ENCODE assay signal across 11 cellular contexts in the genomic region with DNA sequence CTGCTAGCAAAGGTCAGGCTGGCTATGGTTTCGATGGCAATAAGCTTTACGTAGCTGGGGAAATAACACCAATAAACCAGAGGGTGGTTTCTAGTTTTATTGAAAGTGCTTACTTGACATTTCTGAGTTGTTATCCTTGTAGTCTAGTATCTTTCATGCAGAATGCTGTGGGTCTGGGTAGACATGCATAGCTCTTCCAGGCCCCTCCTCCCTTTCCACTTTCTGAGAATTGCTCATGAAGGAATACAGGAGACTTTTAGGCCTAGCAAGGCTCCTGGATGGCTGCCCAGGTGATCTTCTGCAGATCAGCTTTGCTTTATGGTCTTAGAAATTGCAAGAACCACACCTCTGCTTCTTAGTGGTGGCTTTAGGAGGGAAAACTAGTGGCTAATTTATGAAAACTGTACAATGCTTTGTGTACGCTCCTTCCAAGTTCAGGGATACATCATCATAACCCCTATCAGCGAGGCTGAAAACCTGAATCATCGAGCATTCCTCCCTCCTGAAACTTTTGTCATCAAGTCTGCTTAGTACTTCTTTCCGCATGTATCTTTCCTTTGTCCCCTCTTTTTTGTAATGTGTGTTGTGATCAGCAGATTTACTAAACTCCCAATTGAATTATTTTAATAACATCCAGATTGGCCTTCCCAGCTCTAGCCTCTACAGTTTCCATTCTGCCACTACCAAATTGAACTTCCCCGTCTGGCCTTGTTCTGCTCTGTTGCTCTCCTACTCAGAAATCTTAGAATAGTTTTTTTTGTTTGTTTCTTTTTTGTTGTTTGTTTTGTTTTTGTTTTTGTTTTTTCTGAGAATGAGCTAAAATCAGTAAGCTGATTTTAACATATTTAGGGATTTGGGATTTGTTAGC.
DNase-seq lines count a peak whose midpoint lies in the region; ATAC-seq and TF ChIP-seq lines count a peak whose summit lies in the region.
"Had no signal": no experiment of that assay in that cellular context is flagged by ENCODE, and none has a peak within 500 bp of the region (broad histone marks: within the 10 kb centered on the region; RNA-seq: fewer than 3 reads in every experiment).

No MANE protein-coding gene starts in this region.

- H3K36me3 Mint-ChIP-seq in activated CD4-positive, alpha-beta T cell treated with anti-CD3 and anti-CD28 coated beads for 36 hours (ENCODE audit: low read depth) = peaks cover under 1% of the 10 kb centered on the region
- peaks cover 4% of the 10 kb centered on the region for H3K36me3 Mint-ChIP-seq in activated CD8-positive, alpha-beta T cell treated with anti-CD3 and anti-CD28 coated beads for 36 hours (ENCODE audit: low read depth)

- no peaks in the 10 kb centered on the region for H3K27me3 Mint-ChIP-seq in activated CD4-positive, alpha-beta T cell treated with anti-CD3 and anti-CD28 coated beads for 36 hours
- no peaks in the 10 kb centered on the region for H3K27me3 Mint-ChIP-seq in activated CD8-positive, alpha-beta T cell treated with anti-CD3 and anti-CD28 coated beads for 36 hours
- H3K27me3 Mint-ChIP-seq in stimulated activated naive CD8-positive, alpha-beta T cell treated with anti-CD3 and anti-CD28 coated beads, Interleukin-15, amount 100 ng/mL, for 72 hours = no peaks in the 10 kb centered on the region

- CTCF ChIA-PET in activated CD4-positive, alpha-beta T cell treated with anti-CD3 and anti-CD28 coated beads for 36 hours (lab: Charles Lee) = interaction anchor here (0.6 to 1.2 kb wide), 4 partner anchors 294 to 1675 kb away, joined by 3 read pairs; no protein-coding TSS in a partner anchor
- CTCF ChIA-PET in activated CD8-positive, alpha-beta T cell treated with anti-CD3 and anti-CD28 coated beads for 36 hours (lab: Charles Lee) = interaction anchor here (1.0 to 1.2 kb wide), 3 partner anchors 42 to 526 kb away, joined by 3 to 4 read pairs (median 4); no protein-coding TSS in a partner anchor

- WGBS in esophagus muscularis mucosa = 92% methylated on average over 7 of the region's 7 CpGs
- WGBS in adrenal gland, 4 donors = 89 to 92% (median 91%) methylated on average over 7 of the region's 7 CpGs

- H3K36me3 ChIP-seq in esophagus muscularis mucosa (no peaks in the 10 kb centered on the region), adrenal gland (replicated peaks in 1 of 2) (no peaks in the 10 kb centered on the region)

- no peak for TF ChIP-seq EP300 in esophagus muscularis mucosa (IDR thresholded peaks at IDR 0.05)

- no peak for DNase-seq in activated CD4-positive, alpha-beta T cell treated with anti-CD3 and anti-CD28 coated beads for 36 hours
- no peak for DNase-seq in activated CD4-positive, alpha-beta T cell treated with anti-CD3 and anti-CD28 coated beads, Interleukin-2, amount 50 U/mL, for 48 hours
- DNase-seq in activated CD8-positive, alpha-beta T cell treated with anti-CD3 and anti-CD28 coated beads for 36 hours = no peak
- DNase-seq in left kidney (ENCODE audit: low read depth, low spot score) (peak; percentile 61), esophagus muscularis mucosa (ENCODE audit: extremely low spot score) (no peak), adrenal gland (no peak)
- no peak for DNase-seq in stimulated activated naive CD8-positive, alpha-beta T cell treated with anti-CD3 and anti-CD28 coated beads, Interleukin-15, amount 100 ng/mL, for 72 hours
- DNase-seq: ACHN; hypothalamus; NK-92 treated with Interleukin-12 subunit alpha and Interleukin-12 subunit beta, amount 100 ng/mL, for 24 hours had no signal

- H3K27ac Mint-ChIP-seq in activated CD4-positive, alpha-beta T cell treated with anti-CD3 and anti-CD28 coated beads for 36 hours = peak overlapping the region; percentile 68
- peak overlapping the region; percentile 73 for H3K27ac Mint-ChIP-seq in activated CD8-positive, alpha-beta T cell treated with anti-CD3 and anti-CD28 coated beads for 36 hours
- peak overlapping the region in 1 of 2 donors; percentile 74 for H3K27ac Mint-ChIP-seq in stimulated activated naive CD8-positive, alpha-beta T cell treated with anti-CD3 and anti-CD28 coated beads, Interleukin-15, amount 100 ng/mL, for 72 hours

- no peaks in the 10 kb centered on the region for H3K27me3 ChIP-seq in esophagus muscularis mucosa
- no peaks in the 10 kb centered on the region for H3K27me3 ChIP-seq in adrenal gland

- POLR2A ChIA-PET in activated CD4-positive, alpha-beta T cell treated with anti-CD3 and anti-CD28 coated beads for 36 hours (lab: Charles Lee) = no interaction called here
- POLR2A ChIA-PET in activated CD8-positive, alpha-beta T cell treated with anti-CD3 and anti-CD28 coated beads for 36 hours (lab: Charles Lee) = no interaction called here

- peaks cover 45% of the 10 kb centered on the region for H3K4me1 Mint-ChIP-seq in activated CD4-positive, alpha-beta T cell treated with anti-CD3 and anti-CD28 coated beads for 36 hours
- H3K4me1 Mint-ChIP-seq in activated CD8-positive, alpha-beta T cell treated with anti-CD3 and anti-CD28 coated beads for 36 hours (ENCODE audit: low read depth) = peaks cover 38% of the 10 kb centered on the region
- H3K4me1 Mint-ChIP-seq in stimulated activated naive CD8-positive, alpha-beta T cell treated with anti-CD3 and anti-CD28 coated beads, Interleukin-15, amount 100 ng/mL, for 72 hours = peaks cover 48% of the 10 kb centered on the region

- no peaks in the 10 kb centered on the region for H3K9me3 Mint-ChIP-seq in activated CD4-positive, alpha-beta T cell treated with anti-CD3 and anti-CD28 coated beads for 36 hours (ENCODE audit: low read depth)
- H3K9me3 Mint-ChIP-seq in activated CD8-positive, alpha-beta T cell treated with anti-CD3 and anti-CD28 coated beads for 36 hours = no peaks in the 10 kb centered on the region
- no peaks in the 10 kb centered on the region for H3K9me3 Mint-ChIP-seq in stimulated activated naive CD8-positive, alpha-beta T cell treated with anti-CD3 and anti-CD28 coated beads, Interleukin-15, amount 100 ng/mL, for 72 hours

- H3K4me1 ChIP-seq in esophagus muscularis mucosa (peaks cover 4 to 12% (median 11%) of the 10 kb centered on the region in 4 donors), adrenal gland (replicated peaks in 1 of 2) (peaks cover 17 to 33% of the 10 kb centered on the region in 2 donors)

- no peak overlapping the region for H3K27ac ChIP-seq in esophagus muscularis mucosa (replicated peaks in 1 of 4)
- no peak overlapping the region for H3K27ac ChIP-seq in adrenal gland

- no peak overlapping the region for H3K4me3 Mint-ChIP-seq in activated CD4-positive, alpha-beta T cell treated with anti-CD3 and anti-CD28 coated beads for 36 hours
- no peak overlapping the region for H3K4me3 Mint-ChIP-seq in activated CD8-positive, alpha-beta T cell treated with anti-CD3 and anti-CD28 coated beads for 36 hours
- peak overlapping the region; percentile 21 to 54 for H3K4me3 Mint-ChIP-seq in stimulated activated naive CD8-positive, alpha-beta T cell treated with anti-CD3 and anti-CD28 coated beads, Interleukin-15, amount 100 ng/mL, for 72 hours

- ATAC-seq in activated CD4-positive, alpha-beta T cell treated with anti-CD3 and anti-CD28 coated beads for 36 hours = no peak
- ATAC-seq in activated CD8-positive, alpha-beta T cell treated with anti-CD3 and anti-CD28 coated beads for 36 hours = peak; percentile 27
- ATAC-seq in stimulated activated naive CD8-positive, alpha-beta T cell treated with anti-CD3 and anti-CD28 coated beads, Interleukin-15, amount 100 ng/mL, for 72 hours = no peak
- no peak for ATAC-seq in GM19395 (IDR thresholded peaks at IDR 0.05; ENCODE audit: unreplicated experiment)

- no peak for TF ChIP-seq POLR2A in esophagus muscularis mucosa (IDR thresholded peaks at IDR 0.05; ENCODE audit: low read depth)
- no peak for TF ChIP-seq POLR2A in adrenal gland (IDR thresholded peaks at IDR 0.05)

- H3K9me3 ChIP-seq in esophagus muscularis mucosa = no peaks in the 10 kb centered on the region
- H3K9me3 ChIP-seq in adrenal gland (replicated peaks in 1 of 3) = no peaks in the 10 kb centered on the region

- H3K4me3 ChIP-seq in esophagus muscularis mucosa (no peak overlapping the region), adrenal gland (no peak overlapping the region)

- intact Hi-C loops in activated CD4-positive, alpha-beta T cell treated with anti-CD3 and anti-CD28 coated beads for 36 hours (cut with DNase I, micrococcal nuclease) = no loop called here
- intact Hi-C loops in activated CD8-positive, alpha-beta T cell treated with anti-CD3 and anti-CD28 coated beads for 36 hours (cut with micrococcal nuclease) = no loop called here
- intact Hi-C loops in esophagus muscularis mucosa (cut with DNase I) = no loop called here
- intact Hi-C loops in adrenal gland (cut with DNase I) = no loop called here

- TF ChIP-seq CTCF in activated CD8-positive, alpha-beta T cell treated with anti-CD3 and anti-CD28 coated beads for 36 hours (IDR thresholded peaks at IDR 0.05) = no peak
- TF ChIP-seq CTCF in esophagus muscularis mucosa (IDR thresholded peaks at IDR 0.05) (no peak), adrenal gland (IDR thresholded peaks at IDR 0.05) (no peak)

Comparison
In these comparisons a context has a peak if more than half of its experiments do, and no peak if none do; other contexts are left out.
1. H3K4me3 Mint-ChIP-seq: peak in stimulated activated naive CD8-positive, alpha-beta T cell treated with anti-CD3 and anti-CD28 coated beads, Interleukin-15, amount 100 ng/mL, for 72 hours (2 of 2); none in activated CD4-positive, alpha-beta T cell treated with anti-CD3 and anti-CD28 coated beads for 36 hours (single experiment) and activated CD8-positive, alpha-beta T cell treated with anti-CD3 and anti-CD28 coated beads for 36 hours (single experiment).